Comparison of ENCODE assay signal across 8 cellular contexts in genomic region chr14:106356643-106356930, GRCh38.
DNase-seq lines count a peak whose midpoint lies in the region; ATAC-seq and TF ChIP-seq lines count a peak whose summit lies in the region.
"Not testable (repeated sequence)": the region's sequence is repeated elsewhere in the genome, so short reads cannot be mapped to it uniquely, and the experiment has no call there.

No MANE protein-coding gene starts in this region.

- H3K27ac Mint-ChIP-seq in chondrocyte (ENCODE audit: unreplicated experiment), result not testable (repeated sequence)
- peak overlapping the region; percentile 24 for H3K27ac Mint-ChIP-seq in memory B cell
- H3K27ac Mint-ChIP-seq in stimulated activated memory B cell treated with anti-CD40 and anti-IgM and Interleukin-4, amounts not matched to agents 10 μg/mL and 1 μg/mL and 100 μg/mL, for 72 hours, result peak overlapping the region; percentile 71

- not testable (repeated sequence) for H3K36me3 Mint-ChIP-seq in chondrocyte (ENCODE audit: low read depth); memory B cell; stimulated activated memory B cell treated with anti-CD40 and anti-IgM and Interleukin-4, amounts not matched to agents 10 μg/mL and 1 μg/mL and 100 μg/mL, for 72 hours

- peaks cover 46% of the 10 kb centered on the region for H3K4me1 ChIP-seq in BLaER1
- H3K4me1 ChIP-seq in DOHH2 (ENCODE audit: control insufficient read depth, low read length), result peaks cover 79% of the 10 kb centered on the region
- peaks cover 67% of the 10 kb centered on the region for H3K4me1 ChIP-seq in OCI-LY1 (ENCODE audit: insufficient read depth, low read length, severe bottlenecking)

- H3K4me1 Mint-ChIP-seq in chondrocyte (ENCODE audit: low read depth); memory B cell: not testable (repeated sequence)
- H3K4me1 Mint-ChIP-seq in stimulated activated memory B cell treated with anti-CD40 and anti-IgM and Interleukin-4, amounts not matched to agents 10 μg/mL and 1 μg/mL and 100 μg/mL, for 72 hours, result peaks cover 27% of the 10 kb centered on the region

- ATAC-seq in memory B cell (ENCODE audit: low read depth), result not testable (repeated sequence)
- ATAC-seq in stimulated activated memory B cell treated with anti-CD40 and anti-IgM and Interleukin-4, amounts not matched to agents 10 μg/mL and 1 μg/mL and 100 μg/mL, for 72 hours, result peak; percentile 12

- H3K27ac ChIP-seq in BLaER1, result peak overlapping the region; percentile 92
- H3K27ac ChIP-seq in DOHH2 (ENCODE audit: low read depth, low read length), result peak overlapping the region; percentile 84
- H3K27ac ChIP-seq in KOPT-K1 (ENCODE audit: low read depth, low read length, poor library complexity, severe bottlenecking), result peak overlapping the region; percentile 66
- H3K27ac ChIP-seq in OCI-LY1 (ENCODE audit: low read depth, low read length, poor library complexity, severe bottlenecking), result peak overlapping the region; percentile 90

- not testable (repeated sequence) for H3K27me3 ChIP-seq in BLaER1; DOHH2 (ENCODE audit: control insufficient read depth, low read length); OCI-LY1 (ENCODE audit: insufficient read depth, low read length)

- H3F3A ChIP-seq in DOHH2 (ENCODE audit: control insufficient read depth, insufficient read depth), result peaks cover 13% of the 10 kb centered on the region; the same call in 1 of the 2 replicates
- H3F3A ChIP-seq in OCI-LY1 (ENCODE audit: insufficient read depth, low read length), result not testable (repeated sequence)

- not testable (repeated sequence) for H3K79me2 ChIP-seq in DOHH2 (ENCODE audit: control insufficient read depth, low read length); OCI-LY1 (ENCODE audit: insufficient read depth, low read length)

- TF ChIP-seq CTCF in DOHH2 (IDR thresholded peaks at IDR 0.05; ENCODE audit: low read depth, low read length, poor library complexity, severe bottlenecking); OCI-LY1 (IDR thresholded peaks at IDR 0.05; ENCODE audit: low read length); chondrocyte (IDR thresholded peaks at IDR 0.05): not testable (repeated sequence)

- not testable (repeated sequence) for H3K9me3 ChIP-seq in BLaER1; DOHH2 (ENCODE audit: control insufficient read depth, insufficient read depth, low read length); KOPT-K1 (ENCODE audit: insufficient read depth, low read length, poor library complexity, severe bottlenecking); OCI-LY1 (ENCODE audit: low read length)

- H3K9me2 ChIP-seq in DOHH2 (replicated peaks; ENCODE audit: control insufficient read depth, low read length); OCI-LY1 (ENCODE audit: low read depth, low read length): not testable (repeated sequence)

- H3K4me3 ChIP-seq in BLaER1, result peak overlapping the region; percentile 53
- H3K4me3 ChIP-seq in DOHH2 (ENCODE audit: low read length), result peak overlapping the region; percentile 72
- H3K4me3 ChIP-seq in OCI-LY1 (ENCODE audit: low read depth, low read length, poor library complexity, severe bottlenecking), result peak overlapping the region; percentile 22

- not testable (repeated sequence) for H2AFZ ChIP-seq in OCI-LY1 (ENCODE audit: low read length)

- TF ChIP-seq POLR2A in Raji (IDR thresholded peaks at IDR 0.05; ENCODE audit: insufficient read depth, low read depth, low read length), result peak; percentile 31; the same call in 1 of the 2 replicates

- not testable (repeated sequence) for H3K36me3 ChIP-seq in BLaER1; DOHH2 (ENCODE audit: control insufficient read depth, low read length); KOPT-K1 (ENCODE audit: insufficient read depth, low read length); OCI-LY1 (ENCODE audit: insufficient read depth, low read length)

- H3K4me2 ChIP-seq in BLaER1 (peak overlapping the region; percentile 92), DOHH2 (ENCODE audit: low read length) (peak overlapping the region; percentile 95), OCI-LY1 (ENCODE audit: low read length) (peak overlapping the region; percentile 41; the same call in 1 of the 2 replicates)

- not testable (repeated sequence) for H3K4me3 Mint-ChIP-seq in chondrocyte (ENCODE audit: unreplicated experiment); memory B cell
- peak overlapping the region; percentile 25 for H3K4me3 Mint-ChIP-seq in stimulated activated memory B cell treated with anti-CD40 and anti-IgM and Interleukin-4, amounts not matched to agents 10 μg/mL and 1 μg/mL and 100 μg/mL, for 72 hours

- H3K9ac ChIP-seq in BLaER1 (peak overlapping the region; percentile 77), OCI-LY1 (ENCODE audit: low read length) (peak overlapping the region; percentile 50; the same call in 1 of the 2 replicates)

- DNase-seq in chondrocyte (ENCODE audit: low spot score), result peak; percentile 95
- not testable (repeated sequence) for DNase-seq in memory B cell (ENCODE audit: low spot score in 2 of 2)

- not testable (repeated sequence) for H4K20me1 ChIP-seq in BLaER1; DOHH2 (ENCODE audit: control insufficient read depth, insufficient read depth, low read depth, low read length); OCI-LY1 (ENCODE audit: insufficient read depth, low read length)

- H3K9me3 Mint-ChIP-seq in chondrocyte (ENCODE audit: low read depth), result peaks cover 57% of the 10 kb centered on the region
- H3K9me3 Mint-ChIP-seq in memory B cell; stimulated activated memory B cell treated with anti-CD40 and anti-IgM and Interleukin-4, amounts not matched to agents 10 μg/mL and 1 μg/mL and 100 μg/mL, for 72 hours: not testable (repeated sequence)

- H3K27me3 Mint-ChIP-seq in chondrocyte (ENCODE audit: low read depth); memory B cell; stimulated activated memory B cell treated with anti-CD40 and anti-IgM and Interleukin-4, amounts not matched to agents 10 μg/mL and 1 μg/mL and 100 μg/mL, for 72 hours: not testable (repeated sequence)

Comparison
In these comparisons a context has a peak if more than half of its experiments do, and no peak if none do; other contexts are left out.
1. H3K4me2 ChIP-seq: peak in every context shown above with its lines; median percentile 95 in DOHH2; 92 in BLaER1; 41 in OCI-LY1.
2. H3K4me3 ChIP-seq: peak in every context shown above with its lines; median percentile 72 in DOHH2; 53 in BLaER1; 22 in OCI-LY1.